Comparison of ENCODE assay signal across 3 cellular contexts in genomic region chr22:40323681-40324083, GRCh38.
A peak's percentile ranks its signal among the peaks of the same experiment; 100 is the strongest.
TF ChIP-seq lines count a peak whose summit lies in the region.

No MANE protein-coding gene starts in this region.

TF ChIP-seq in SK-N-SH, 30 proteins besides CTCF, POLR2A, EP300 and RAD21:
- TF ChIP-seq PBX3 (IDR thresholded peaks at IDR 0.05) (no peak), REST (IDR thresholded peaks at IDR 0.05; ENCODE audit: low read depth, low read length) (no peak), IRF3 (IDR thresholded peaks at IDR 0.05; ENCODE audit: low read depth, low read length) (no peak), FOXJ3 (CRISPR knock-in tag; IDR thresholded peaks at IDR 0.05) (no peak), MXI1 (IDR thresholded peaks at IDR 0.05; ENCODE audit: low read depth, low read length) (peak; percentile 71), NRF1 (IDR thresholded peaks at IDR 0.05; ENCODE audit: low read depth, low read length) (no peak)

TF ChIP-seq in SK-N-SH treated with all-trans-retinoic acid at 6 μM for 48 hours, 23 proteins besides CTCF, POLR2A, EP300 and RAD21:
- TF ChIP-seq SNAI2 (CRISPR knock-in tag; IDR thresholded peaks at IDR 0.05) (no peak), ISL1 (CRISPR knock-in tag; IDR thresholded peaks at IDR 0.05) (no peak), TSHZ2 (CRISPR knock-in tag; IDR thresholded peaks at IDR 0.05) (no peak), ESRRG (CRISPR knock-in tag; IDR thresholded peaks at IDR 0.05) (no peak), RARB (CRISPR knock-in tag; IDR thresholded peaks at IDR 0.05) (no peak), ZFP30 (CRISPR knock-in tag; IDR thresholded peaks at IDR 0.05) (no peak), PATZ1 (CRISPR knock-in tag; IDR thresholded peaks at IDR 0.05; ENCODE audit: borderline replicate concordance) (no peak), GLIS3 (CRISPR knock-in tag; IDR thresholded peaks at IDR 0.05) (no peak), POU6F1 (CRISPR knock-in tag; IDR thresholded peaks at IDR 0.05; ENCODE audit: borderline replicate concordance, low read depth) (no peak), PPARA (CRISPR knock-in tag; IDR thresholded peaks at IDR 0.05; ENCODE audit: borderline replicate concordance) (no peak), CREB5 (CRISPR knock-in tag; IDR thresholded peaks at IDR 0.05; ENCODE audit: low read depth) (no peak), ZNF565 (CRISPR knock-in tag; conservative IDR thresholded peaks at IDR 0.05; ENCODE audit: low read depth) (no peak), ZC3H10 (CRISPR knock-in tag; IDR thresholded peaks at IDR 0.05) (no peak), BACH2 (CRISPR knock-in tag; IDR thresholded peaks at IDR 0.05; ENCODE audit: borderline replicate concordance) (no peak)

TF ChIP-seq in H1, 55 proteins besides CTCF, POLR2A, EP300 and RAD21:
- TF ChIP-seq BRCA1 (IDR thresholded peaks at IDR 0.05; ENCODE audit: low read depth, low read length) (no peak), POLR2AphosphoS5 (IDR thresholded peaks at IDR 0.05; ENCODE audit: low read depth, low read length) (peak; percentile 58; the same call in 1 of the 2 replicates)
TF ChIP-seq in H1: peak in this region for 1.
